In the genomic region with DNA sequence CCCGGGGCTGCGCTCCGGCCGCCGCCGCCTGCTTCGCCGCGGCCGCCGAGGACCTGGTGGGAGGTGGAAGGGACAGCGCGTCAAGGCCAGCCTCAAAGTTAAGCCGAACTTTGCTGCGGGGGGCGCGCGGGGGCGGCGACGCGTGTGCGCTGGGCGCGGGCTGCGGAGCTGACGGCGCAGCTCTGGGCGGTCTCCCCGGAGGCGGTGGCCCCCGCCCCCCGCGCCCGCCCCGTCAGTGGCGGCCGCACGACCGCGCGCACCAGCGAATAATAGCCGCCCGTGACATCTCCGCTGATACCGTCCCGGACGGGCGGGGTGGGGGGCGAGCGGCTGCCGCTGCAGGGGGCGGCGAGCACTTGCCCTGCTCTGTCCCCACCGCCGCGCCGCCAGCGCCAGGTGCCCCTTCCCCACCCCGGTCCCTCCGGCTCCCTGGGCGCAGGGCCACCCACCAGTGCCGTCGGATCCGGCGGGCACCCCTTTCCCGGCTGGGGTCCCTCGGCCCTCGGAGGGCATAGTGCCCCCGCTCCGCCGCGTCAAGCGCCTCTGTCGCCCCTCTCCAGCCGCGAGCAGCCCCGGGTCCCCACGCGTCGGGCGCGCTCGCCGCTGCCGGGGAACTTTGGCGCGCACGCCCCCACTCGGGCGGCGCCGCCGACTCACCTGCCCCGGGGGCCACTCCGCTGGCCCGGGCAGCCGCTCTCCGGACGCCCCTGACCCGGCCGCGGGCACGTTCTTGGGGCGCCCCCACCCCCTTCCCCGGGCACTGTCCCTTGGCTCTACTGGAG, we compare ENCODE assay signal across 8 cellular contexts. TPM values are rescaled to one million over a fixed set of nuclear protein-coding genes. Genes with fewer than 3 reads are reported as not detected.
DNase-seq lines count a peak whose midpoint lies in the region; TF ChIP-seq lines count a peak whose summit lies in the region.

No MANE protein-coding gene starts in this region.

- no peaks in the 10 kb centered on the region for H3K9me3 Mint-ChIP-seq in type B pancreatic cell

- DNase-seq in GM10248 (ENCODE audit: extremely low spot score) (no peak), adrenal gland (no peak), kidney epithelial cell (ENCODE audit: low read depth) (no peak), type B pancreatic cell (ENCODE audit: extremely low spot score, unreplicated experiment) (no peak), ecto neural progenitor cell (ENCODE audit: low spot score) (no peak), DMS79 treated with DMSO at 0.1 percent for 48 hours (lab: John Stamatoyannopoulos, UW) (no peak)

- H3K4me1 ChIP-seq in adrenal gland (replicated peaks in 1 of 2) (no peaks in the 10 kb centered on the region), thymus (ENCODE audit: control insufficient read depth, insufficient read depth, low read length) (peaks cover 7% of the 10 kb centered on the region)

- H3K36me3 ChIP-seq in KOPT-K1 (ENCODE audit: insufficient read depth, low read length) (no peaks in the 10 kb centered on the region), adrenal gland (replicated peaks in 1 of 2) (no peaks in the 10 kb centered on the region), kidney epithelial cell (ENCODE audit: control insufficient read depth, insufficient read depth, low read length) (no peaks in the 10 kb centered on the region), thymus (ENCODE audit: control insufficient read depth, insufficient read depth) (no peaks in the 10 kb centered on the region)

- H3K27ac ChIP-seq in KOPT-K1 (ENCODE audit: low read depth, low read length, poor library complexity, severe bottlenecking): peak overlapping the region; percentile 85
- peak overlapping the region in 3 of 5 donors; percentile 39 to 77 (median 62) for H3K27ac ChIP-seq in adrenal gland
- H3K27ac ChIP-seq in thymus (ENCODE audit: low read depth): peak overlapping the region; percentile 83

- intact Hi-C loops in adrenal gland (cut with DNase I): no loop called here

- no peak overlapping the region for H3K4me3 Mint-ChIP-seq in type B pancreatic cell

- H3K36me3 Mint-ChIP-seq in type B pancreatic cell: no peaks in the 10 kb centered on the region

- H3K27me3 ChIP-seq in adrenal gland (no peaks in the 10 kb centered on the region), kidney epithelial cell (ENCODE audit: control insufficient read depth, insufficient read depth, low read length) (peaks cover 44% of the 10 kb centered on the region), thymus (ENCODE audit: control insufficient read depth, insufficient read depth) (peaks cover 3% of the 10 kb centered on the region)

- POLR2A ChIA-PET in GM10248 (lab: Yijun Ruan, JAX): no interaction called here

- peaks cover 63% of the 10 kb centered on the region for H3K27me3 Mint-ChIP-seq in type B pancreatic cell

- H3K27ac Mint-ChIP-seq in type B pancreatic cell: no peak overlapping the region

- peak overlapping the region in 2 of 4 donors; percentile 13 to 69 for H3K4me3 ChIP-seq in adrenal gland
- H3K4me3 ChIP-seq in kidney epithelial cell (ENCODE audit: low read depth, low read length): peak overlapping the region; percentile 35
- peak overlapping the region; percentile 75 for H3K4me3 ChIP-seq in thymus (ENCODE audit: low read length)

- WGBS in adrenal gland, 4 donors: 0 to 2% (median 1%) methylated on average over 2 to 107 of the region's 107 CpGs; no CpG with 5 or more reads in 1 of the 4 donors
- WGBS in thymus: under 1% methylated on average over 107 of the region's 107 CpGs

- H3K4me1 Mint-ChIP-seq in type B pancreatic cell (ENCODE audit: unreplicated experiment): peaks cover 5% of the 10 kb centered on the region

- TF ChIP-seq CTCF in GM10248 (IDR thresholded peaks at IDR 0.05; ENCODE audit: control extremely low read depth, extremely low read depth, low read depth, missing control alignments) (peak; percentile 25), adrenal gland (IDR thresholded peaks at IDR 0.05) (no peak), kidney epithelial cell (IDR thresholded peaks at IDR 0.05; ENCODE audit: insufficient read depth, low read length, poor library complexity, severe bottlenecking) (no peak), type B pancreatic cell (conservative IDR thresholded peaks at IDR 0.05) (no peak)

- CTCF ChIA-PET in GM10248 (lab: Yijun Ruan, JAX): interaction anchor here (0.9 to 1.3 kb wide), 4 partner anchors 10 to 99 kb away, joined by 3 to 4 read pairs (median 3); a partner anchor contains a TSS

- no peaks in the 10 kb centered on the region for H3K9me3 ChIP-seq in KOPT-K1 (ENCODE audit: insufficient read depth, low read length, poor library complexity, severe bottlenecking)
- no peaks in the 10 kb centered on the region for H3K9me3 ChIP-seq in adrenal gland (replicated peaks in 1 of 3)
- no peaks in the 10 kb centered on the region for H3K9me3 ChIP-seq in thymus (ENCODE audit: control insufficient read depth)

- TF ChIP-seq POLR2A in adrenal gland (IDR thresholded peaks at IDR 0.05): no peak

RNA-seq across cellular contexts. Expression of a gene that starts 0.8 kb away (rescaled TPM):
- 10 to 100 TPM in 1 of 8 donors, 1 to 10 TPM in 7; 3.8 to 11.7 (median 6.9) TPM for total RNA-seq in adrenal gland
- 1 to 10 TPM; 1.1 to 6.8 (median 2.2) TPM for polyA plus RNA-seq in adrenal gland
- total RNA-seq in kidney epithelial cell: 1.0 and 1.9 TPM in 2 replicates
- polyA plus RNA-seq in thymus: 28.2 TPM
- total RNA-seq in type B pancreatic cell (ENCODE audit: low replicate concordance): 0.79 and 1.9 TPM in 2 replicates

RNA-seq across cellular contexts. Expression of a gene that starts 12.4 kb away (rescaled TPM):
- total RNA-seq in adrenal gland (10 to 100 TPM; 11.1 to 31.4 (median 17.9) TPM), kidney epithelial cell (2.6 and 4.6 TPM in 2 replicates), type B pancreatic cell (ENCODE audit: low replicate concordance) (0.50 and 3.1 TPM in 2 replicates)
- polyA plus RNA-seq in adrenal gland (10 to 100 TPM in 1 of 3 donors, 1 to 10 TPM in 2; 4.8 to 13.2 (median 10.0) TPM), thymus (0.96 TPM)
